In genomic region chr5:167708449-167708848, GRCh38 we compare ENCODE assay signal across 25 cellular contexts.
DNase-seq lines count a peak whose midpoint lies in the region; ATAC-seq, FAIRE-seq and TF ChIP-seq lines count a peak whose summit lies in the region.
"Had no signal": no experiment of that assay in that cellular context is flagged by ENCODE, and none has a peak within 500 bp of the region (broad histone marks: within the 10 kb centered on the region; RNA-seq: fewer than 3 reads in every experiment).

No MANE protein-coding gene starts in this region.

- no peak for FAIRE-seq in keratinocyte (lab: Jason Lieb, UNC)
- FAIRE-seq: HepG2 had no signal

- H3K4me3 ChIP-seq in AG10803 (ENCODE audit: low read length) (no peak overlapping the region), HCT116 (replicated peaks in 1 of 2; ENCODE audit: low read depth in 1 of 2, low read length in 2 of 2) (no peak overlapping the region), astrocyte of the spinal cord (ENCODE audit: low read depth, low read length) (no peak overlapping the region), keratinocyte (ENCODE audit: control insufficient read depth in 2 of 3, extremely low read depth in 1 of 3, insufficient read depth in 2 of 3, low read depth in 1 of 3, low read length in 3 of 3) (no peak overlapping the region)
- H3K4me3 ChIP-seq: body of pancreas, heart right ventricle, ovary, PC-9, smooth muscle cell, transverse colon had no signal

- H3K9ac ChIP-seq in HCT116 (ENCODE audit: low read length) (no peak overlapping the region), keratinocyte (ENCODE audit: control insufficient read depth, extremely low read depth, insufficient read depth, low read length) (no peak overlapping the region)

- RAD21 ChIA-PET in HCT116 (lab: Charles Lee; ENCODE audit: low non-redundant PET in 1 of 2, low total read pairs in 2 of 2, uncharacterized antibody in 2 of 2, unreplicated experiment in 2 of 2), result no interaction called here

- intact Hi-C loops in HCT116 (cut with micrococcal nuclease), result no loop called here

- no peaks in the 10 kb centered on the region for H4K20me1 ChIP-seq in HCT116 (ENCODE audit: insufficient read depth)
- H4K20me1 ChIP-seq in keratinocyte (ENCODE audit: control insufficient read depth, extremely low read depth, insufficient read depth, low read length), result no peaks in the 10 kb centered on the region

- H3K27ac ChIP-seq in HCT116 (ENCODE audit: low read depth, low read length), result no peak overlapping the region
- H3K27ac ChIP-seq in keratinocyte (ENCODE audit: control insufficient read depth, insufficient read depth, low read length), result no peak overlapping the region
- H3K27ac ChIP-seq: body of pancreas, heart right ventricle, ovary, PC-9, transverse colon had no signal

- no peak for TF ChIP-seq POLR2A in HCT116 (IDR thresholded peaks at IDR 0.05; ENCODE audit: borderline replicate concordance, extremely low read depth, insufficient read depth, insufficient read length)

- POLR2A ChIA-PET in HCT116 (lab: Charles Lee), result no interaction called here

- CTCF ChIA-PET in HCT116 (lab: Charles Lee), result no interaction called here

- BruUV-seq in HCT116 (replicated peaks; lab: Mats Ljungman, UMichigan), result no TSS peak

- no peaks in the 10 kb centered on the region for H3K9me3 ChIP-seq in HCT116 (ENCODE audit: control insufficient read depth in 1 of 2, insufficient read depth in 1 of 2, low read depth in 1 of 2, low read length in 2 of 2)
- H3K9me3 ChIP-seq in keratinocyte (ENCODE audit: control insufficient read depth, low read depth, low read length), result no peaks in the 10 kb centered on the region
- H3K9me3 ChIP-seq: body of pancreas, heart right ventricle, ovary, transverse colon had no signal

- no peak overlapping the region for H2AFZ ChIP-seq in HCT116 (ENCODE audit: low read depth, low read length, poor library complexity, severe bottlenecking)
- H2AFZ ChIP-seq in keratinocyte (ENCODE audit: control insufficient read depth, low read length), result no peak overlapping the region
- H2AFZ ChIP-seq: PC-9 had no signal

- H3K9me2 ChIP-seq in HCT116 (ENCODE audit: insufficient read depth), result no peaks in the 10 kb centered on the region

- no peaks in the 10 kb centered on the region for H3K9me1 ChIP-seq in keratinocyte (ENCODE audit: control insufficient read depth, extremely low read depth, insufficient read depth, low read length)

- no peaks in the 10 kb centered on the region for H3K79me2 ChIP-seq in HCT116 (ENCODE audit: insufficient read depth, low read length)
- H3K79me2 ChIP-seq in keratinocyte (ENCODE audit: control insufficient read depth, insufficient read depth, low read length), result no peaks in the 10 kb centered on the region

- H3K4me2 ChIP-seq in HCT116 (ENCODE audit: low read length) (no peak overlapping the region), keratinocyte (ENCODE audit: control insufficient read depth, extremely low read depth, insufficient read depth, low read depth, low read length) (no peak overlapping the region)
- H3K4me2 ChIP-seq: PC-9, smooth muscle cell had no signal

- TF ChIP-seq RAD21 in HCT116 (IDR thresholded peaks at IDR 0.05; ENCODE audit: low read depth), result 0 out of 2 replicates have a peak, but pooled peaks have one; percentile 5

- ATAC-seq in HCT116 (peak; percentile 46; the same call in 1 of the 2 replicates), GM19455 (IDR thresholded peaks at IDR 0.05; ENCODE audit: unreplicated experiment) (no peak), GM21786 (IDR thresholded peaks at IDR 0.05; ENCODE audit: unreplicated experiment) (no peak)
- ATAC-seq: activated T-cell treated with anti-CD3 and anti-CD28 coated beads, Interleukin-2, amount 50 U/mL, for 72 hours; body of pancreas; HepG2; left lobe of liver; naive thymus-derived CD8-positive, alpha-beta T cell had no signal

- H3K27me3 ChIP-seq in HCT116 (ENCODE audit: insufficient read depth, low read length) (no peaks in the 10 kb centered on the region), keratinocyte (ENCODE audit: control insufficient read depth, extremely low read depth, insufficient read depth, low read length) (no peaks in the 10 kb centered on the region)
- H3K27me3 ChIP-seq: body of pancreas, heart right ventricle, ovary, transverse colon had no signal

- H3K4me1 ChIP-seq in HCT116 (ENCODE audit: control insufficient read depth in 1 of 2, insufficient read depth in 2 of 2, low read length in 2 of 2), result no peaks in the 10 kb centered on the region
- H3K4me1 ChIP-seq in keratinocyte (ENCODE audit: control insufficient read depth, extremely low read depth, insufficient read depth, low read length), result peaks cover 16% of the 10 kb centered on the region
- H3K4me1 ChIP-seq: body of pancreas, heart right ventricle, transverse colon had no signal

- DNase-seq in AG10803 (ENCODE audit: low read depth) (peak; percentile 54), HCT116 (ENCODE audit: low read depth, low spot score) (no peak), astrocyte of the spinal cord (ENCODE audit: low read depth, low spot score) (no peak), keratinocyte (ENCODE audit: low read depth, low spot score) (no peak), DMS114 treated with DMSO at 0.1 percent for 48 hours (lab: John Stamatoyannopoulos, UW; ENCODE audit: unreplicated experiment) (no peak)
- DNase-seq: activated CD4-positive, alpha-beta T cell treated with anti-CD3 and anti-CD28 coated beads, Interleukin-2, amount 50 U/mL, for 4 hours; activated CD4-positive, CD25-positive, alpha-beta regulatory T cell; activated naive CD4-positive, alpha-beta T cell; activated T-cell treated with anti-CD3 and anti-CD28 coated beads, Interleukin-2, amount 50 U/mL, for 72 hours; body of pancreas; erythroblast; heart right ventricle; midbrain; naive thymus-derived CD8-positive, alpha-beta T cell; NCI-H510A; ovary; PC-9; SIG-M5; stimulated activated CD4-positive, alpha-beta T cell treated with anti-CD3 and anti-CD28 coated beads, Interleukin-1b, Interleukin-23, amount 100 ng/mL, for 48 hours; transverse colon had no signal

- H3K36me3 ChIP-seq in HCT116 (ENCODE audit: control insufficient read depth in 1 of 2, insufficient read depth in 2 of 2, low read length in 2 of 2), result no peaks in the 10 kb centered on the region
- H3K36me3 ChIP-seq in keratinocyte (ENCODE audit: control insufficient read depth in 2 of 2, extremely low read depth in 1 of 2, insufficient read depth in 2 of 2, low read length in 2 of 2), result no peaks in the 10 kb centered on the region
- H3K36me3 ChIP-seq: heart right ventricle, ovary, transverse colon had no signal

- in situ Hi-C loops in astrocyte of the spinal cord (cut with HindIII; ENCODE audit: low sequenced_read_pairs), result no loop called here

- dilution Hi-C loops in keratinocyte (cut with MboI; ENCODE audit: extremely low pct_ligation_motif_present, low sequenced_read_pairs), result no loop called here

- TF ChIP-seq CTCF in AG10803 (conservative IDR thresholded peaks at IDR 0.05; ENCODE audit: low read length), result peak; percentile 21; the same call in 1 of the 2 replicates
- TF ChIP-seq CTCF in HCT116 (IDR thresholded peaks at IDR 0.05 in 2 of 3, conservative IDR thresholded peaks at IDR 0.05 in 1 of 3; ENCODE audit: borderline replicate concordance in 1 of 3, insufficient read depth in 1 of 3, low read depth in 2 of 3, low read length in 2 of 3), result no peak
- TF ChIP-seq CTCF in astrocyte of the spinal cord (IDR thresholded peaks at IDR 0.05; ENCODE audit: low read depth, low read length), result peak; percentile 7
- TF ChIP-seq CTCF in keratinocyte (optimal IDR thresholded peaks at IDR 0.05 in 1 of 3, IDR thresholded peaks at IDR 0.05 in 1 of 3, conservative IDR thresholded peaks at IDR 0.05 in 1 of 3; ENCODE audit: extremely low read depth in 1 of 3, insufficient read depth in 2 of 3, low read length in 3 of 3), result peak in 2 of 3 experiments; percentile 25 to 49

TF ChIP-seq in HCT116, 20 proteins besides CTCF, POLR2A, EP300 and RAD21 (continues in another document):
- no peak for TF ChIP-seq CBX3 (IDR thresholded peaks at IDR 0.05; ENCODE audit: low read depth)
- no peak for TF ChIP-seq JUND (IDR thresholded peaks at IDR 0.05)
- TF ChIP-seq POLR2AphosphoS5 (IDR thresholded peaks at IDR 0.05; ENCODE audit: low read depth, low read length), result no peak
- TF ChIP-seq ZNF274 (IDR thresholded peaks at IDR 0.05; ENCODE audit: low read depth, low read length), result no peak
- no peak for TF ChIP-seq ZFX (IDR thresholded peaks at IDR 0.05)
- TF ChIP-seq FOSL1 (IDR thresholded peaks at IDR 0.05; ENCODE audit: low read depth), result no peak
- TF ChIP-seq TCF7L2 (IDR thresholded peaks at IDR 0.05; ENCODE audit: borderline replicate concordance, extremely low read depth, insufficient read depth, insufficient read length), result no peak
- no peak for TF ChIP-seq EZH2 (IDR thresholded peaks at IDR 0.05)
- no peak for TF ChIP-seq YY1 (IDR thresholded peaks at IDR 0.05; ENCODE audit: extremely low read depth, insufficient replicate concordance, low read depth, low read length)
- TF ChIP-seq REST (IDR thresholded peaks at IDR 0.05; ENCODE audit: low read depth), result no peak
- TF ChIP-seq CEBPB (IDR thresholded peaks at IDR 0.05; ENCODE audit: low read depth), result no peak
- TF ChIP-seq EZH2phosphoT487 (IDR thresholded peaks at IDR 0.05; ENCODE audit: borderline replicate concordance), result no peak
- no peak for TF ChIP-seq SRF (IDR thresholded peaks at IDR 0.05; ENCODE audit: low read depth)
- TF ChIP-seq EGR1 (IDR thresholded peaks at IDR 0.05; ENCODE audit: low read depth), result no peak

Comparison
In these comparisons a context has a peak if more than half of its experiments do, and no peak if none do; other contexts are left out.
1. CTCF ChIP-seq: peak in AG10803 (single experiment), astrocyte of the spinal cord (single experiment) and keratinocyte (2 of 3); none in HCT116 (0 of 3).